Comparison of ENCODE assay signal across 20 cellular contexts in the genomic region with DNA sequence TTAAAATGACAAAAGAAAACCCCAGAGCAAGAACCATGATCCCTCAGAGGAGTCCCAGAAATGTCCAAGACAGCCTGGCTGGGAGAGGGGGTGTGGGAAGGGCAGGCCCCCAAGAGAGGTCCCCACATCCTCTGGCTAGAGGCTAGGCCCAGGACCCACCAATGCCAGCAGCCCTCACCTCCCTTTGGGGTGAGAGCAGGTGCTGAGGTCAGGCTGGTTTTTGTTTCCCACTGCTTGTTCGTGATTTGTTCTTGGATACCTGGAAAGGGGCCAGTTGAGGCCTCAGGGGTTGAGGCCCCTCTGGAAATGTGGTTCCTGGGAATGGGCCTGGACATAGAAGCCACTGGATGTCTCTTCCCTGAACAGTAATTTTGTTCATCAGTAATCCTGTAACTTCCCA. TPM values are rescaled to one million over a fixed set of nuclear protein-coding genes. Genes with fewer than 3 reads are reported as not detected.
DNase-seq lines count a peak whose midpoint lies in the region; ATAC-seq, FAIRE-seq and TF ChIP-seq lines count a peak whose summit lies in the region.
"Had no signal": no experiment of that assay in that cellular context is flagged by ENCODE, and none has a peak within 500 bp of the region (broad histone marks: within the 10 kb centered on the region; RNA-seq: fewer than 3 reads in every experiment).

No MANE protein-coding gene starts in this region.

- peaks cover 12% of the 10 kb centered on the region for H3K36me3 Mint-ChIP-seq in activated CD8-positive, alpha-beta T cell treated with anti-CD3 and anti-CD28 coated beads for 36 hours (ENCODE audit: low read depth)
- H3K36me3 Mint-ChIP-seq in activated CD8-positive, alpha-beta T cell treated with anti-CD3 and anti-CD28 coated beads, Interleukin-2, amount 10 ng/mL, durations not matched to agents 7 days and 5 days (ENCODE audit: low read depth), result peaks cover 7% of the 10 kb centered on the region

- H2BK12ac ChIP-seq in H1 (ENCODE audit: low read depth, low read length), result no peak overlapping the region
- H2BK12ac ChIP-seq in trophoblast cell (ENCODE audit: low read length), result no peak overlapping the region

- H3K23ac ChIP-seq in H1 (ENCODE audit: insufficient read length) (no peak overlapping the region), trophoblast cell (ENCODE audit: low read length) (no peak overlapping the region)

- H3K56ac ChIP-seq in H1 (replicated peaks; ENCODE audit: insufficient read length, low read depth, low read length), result no peak overlapping the region

- no peak overlapping the region for H4K5ac ChIP-seq in H1 (ENCODE audit: insufficient read length, low read depth, low read length)

- H3K27ac ChIP-seq in H1 (ENCODE audit: low read depth, low read length) (no peak overlapping the region), trophoblast cell (ENCODE audit: low read depth, low read length) (no peak overlapping the region)
- H3K27ac ChIP-seq: A549, HL-60, right atrium auricular region had no signal

- no peak for TF ChIP-seq POLR2A in H1 (IDR thresholded peaks at IDR 0.05; ENCODE audit: control extremely low read depth in 1 of 2, low read depth in 2 of 2, low read length in 2 of 2)

- H4K91ac ChIP-seq in H1 (replicated peaks; ENCODE audit: insufficient read length, low read length), result no peak overlapping the region
- H4K91ac ChIP-seq in trophoblast cell (ENCODE audit: low read depth, low read length), result no peak overlapping the region

- H3K4ac ChIP-seq in H1 (replicated peaks; ENCODE audit: insufficient read length, low read depth, low read length) (no peak overlapping the region), trophoblast cell (ENCODE audit: low read depth, low read length) (no peak overlapping the region)

- H2BK5ac ChIP-seq in H1 (ENCODE audit: low read depth, low read length) (no peak overlapping the region), trophoblast cell (ENCODE audit: low read depth, low read length, poor library complexity) (no peak overlapping the region)

- no peaks in the 10 kb centered on the region for H3K27me3 Mint-ChIP-seq in activated CD8-positive, alpha-beta T cell treated with anti-CD3 and anti-CD28 coated beads for 36 hours
- H3K27me3 Mint-ChIP-seq in activated CD8-positive, alpha-beta T cell treated with anti-CD3 and anti-CD28 coated beads, Interleukin-2, amount 10 ng/mL, durations not matched to agents 7 days and 5 days (ENCODE audit: low read depth), result no peaks in the 10 kb centered on the region

- no peak overlapping the region for H2AK5ac ChIP-seq in H1 (ENCODE audit: low read depth, low read length)
- no peak overlapping the region for H2AK5ac ChIP-seq in trophoblast cell (ENCODE audit: low read length)

- peaks cover 21 to 24% of the 10 kb centered on the region in 2 experiments for H3K79me2 ChIP-seq in H1 (ENCODE audit: control insufficient read depth in 1 of 2, insufficient read depth in 2 of 2, low read length in 2 of 2)
- H3K79me2 ChIP-seq in trophoblast cell (ENCODE audit: control insufficient read depth, insufficient read depth, low read length, poor library complexity), result peaks cover 20% of the 10 kb centered on the region

- no peak for TF ChIP-seq RAD21 in H1 (IDR thresholded peaks at IDR 0.05 in 1 of 2, conservative IDR thresholded peaks at IDR 0.05 in 1 of 2; ENCODE audit: low read depth in 2 of 2, low read length in 2 of 2)

- no peaks in the 10 kb centered on the region for H3K27me3 ChIP-seq in H1 (replicated peaks in 1 of 4; ENCODE audit: control insufficient read depth in 3 of 4, extremely low read depth in 1 of 4, insufficient read depth in 3 of 4, low read length in 3 of 4)
- H3K27me3 ChIP-seq in trophoblast cell (ENCODE audit: insufficient read depth, low read length), result no peaks in the 10 kb centered on the region
- H3K27me3 ChIP-seq: right atrium auricular region had no signal

- H4K12ac ChIP-seq in trophoblast cell (ENCODE audit: low read depth, low read length), result peak overlapping the region; percentile 24

- H3K36me3 ChIP-seq in H1 (ENCODE audit: control insufficient read depth in 2 of 4, insufficient read depth in 4 of 4, low read length in 3 of 4), result no peaks in the 10 kb centered on the region
- H3K36me3 ChIP-seq in trophoblast cell (ENCODE audit: control insufficient read depth in 1 of 2, insufficient read depth in 2 of 2, low read length in 2 of 2), result no peaks in the 10 kb centered on the region
- H3K36me3 ChIP-seq: right atrium auricular region had no signal

- no peak overlapping the region for H3K4me2 ChIP-seq in H1 (ENCODE audit: insufficient read depth in 1 of 2, low read depth in 2 of 2, low read length in 2 of 2)
- no peak overlapping the region for H3K4me2 ChIP-seq in trophoblast cell (ENCODE audit: low read length)
- H3K4me2 ChIP-seq: A549 had no signal

- H3K4me1 ChIP-seq in H1 (replicated peaks in 1 of 4; ENCODE audit: control insufficient read depth in 3 of 4, insufficient read depth in 4 of 4, low read length in 3 of 4) (peaks cover 2 to 5% (median 4%) of the 10 kb centered on the region in 4 experiments; a peak in 4 of 7 replicates), trophoblast cell (ENCODE audit: control insufficient read depth in 1 of 2, insufficient read depth in 2 of 2, low read length in 2 of 2) (peaks cover 0 to under 1% of the 10 kb centered on the region in 2 experiments)

- TF ChIP-seq CTCF in activated CD8-positive, alpha-beta T cell treated with anti-CD3 and anti-CD28 coated beads for 36 hours (IDR thresholded peaks at IDR 0.05), result no peak
- no peak for TF ChIP-seq CTCF in H1 (IDR thresholded peaks at IDR 0.05; ENCODE audit: control extremely low read depth in 1 of 3, insufficient read depth in 1 of 3, low read depth in 1 of 3, low read length in 3 of 3)

- H3K4me3 ChIP-seq in H1 (ENCODE audit: extremely low read depth in 1 of 4, insufficient read depth in 2 of 4, low read depth in 3 of 4, low read length in 4 of 4) (no peak overlapping the region), trophoblast cell (ENCODE audit: low read depth, low read length) (no peak overlapping the region)
- H3K4me3 ChIP-seq: A549, lung, right atrium auricular region had no signal

- H3K27ac Mint-ChIP-seq in activated CD8-positive, alpha-beta T cell treated with anti-CD3 and anti-CD28 coated beads for 36 hours, result peak overlapping the region; percentile 68
- H3K27ac Mint-ChIP-seq in activated CD8-positive, alpha-beta T cell treated with anti-CD3 and anti-CD28 coated beads, Interleukin-2, amount 10 ng/mL, durations not matched to agents 7 days and 5 days, result no peak overlapping the region

- H3K23me2 ChIP-seq in H1 (ENCODE audit: low read depth, low read length), result no peaks in the 10 kb centered on the region

- H2BK120ac ChIP-seq in H1 (replicated peaks; ENCODE audit: low read depth, low read length), result no peak overlapping the region
- no peak overlapping the region for H2BK120ac ChIP-seq in trophoblast cell (ENCODE audit: insufficient read depth, low read length, poor library complexity)

- no peak overlapping the region for H3K4me3 Mint-ChIP-seq in activated CD8-positive, alpha-beta T cell treated with anti-CD3 and anti-CD28 coated beads for 36 hours
- no peak overlapping the region for H3K4me3 Mint-ChIP-seq in activated CD8-positive, alpha-beta T cell treated with anti-CD3 and anti-CD28 coated beads, Interleukin-2, amount 10 ng/mL, durations not matched to agents 7 days and 5 days

- H3K79me1 ChIP-seq in H1 (ENCODE audit: low read depth, low read length) (no peaks in the 10 kb centered on the region), trophoblast cell (ENCODE audit: low read length) (peaks cover 10% of the 10 kb centered on the region)

- H3K9ac ChIP-seq in H1 (replicated peaks in 1 of 4; ENCODE audit: extremely low read depth in 1 of 4, low read depth in 3 of 4, low read length in 3 of 4) (0 out of 7 replicates have a peak overlapping the region, but pooled peaks of 1 of the 4 experiments have one; percentile 13), trophoblast cell (ENCODE audit: low read length) (no peak overlapping the region)

- H3K4me1 Mint-ChIP-seq in activated CD8-positive, alpha-beta T cell treated with anti-CD3 and anti-CD28 coated beads for 36 hours (ENCODE audit: low read depth), result peaks cover 37% of the 10 kb centered on the region
- peaks cover 19% of the 10 kb centered on the region for H3K4me1 Mint-ChIP-seq in activated CD8-positive, alpha-beta T cell treated with anti-CD3 and anti-CD28 coated beads, Interleukin-2, amount 10 ng/mL, durations not matched to agents 7 days and 5 days (ENCODE audit: low read depth)

- H3K18ac ChIP-seq in H1 (ENCODE audit: extremely low read depth, low read length) (no peak overlapping the region; the same call in none of the 2 replicates), trophoblast cell (ENCODE audit: low read length) (no peak overlapping the region)

- H3K14ac ChIP-seq in H1 (ENCODE audit: insufficient read length) (no peak overlapping the region), trophoblast cell (ENCODE audit: low read length) (no peak overlapping the region)

- H4K8ac ChIP-seq in H1 (ENCODE audit: extremely low read depth, insufficient read depth, low read length), result no peak overlapping the region
- H4K8ac ChIP-seq in trophoblast cell (ENCODE audit: low read depth, low read length), result no peak overlapping the region

- H2AFZ ChIP-seq in H1 (ENCODE audit: low read length), result peak overlapping the region; percentile 70
- H2AFZ ChIP-seq in trophoblast cell (ENCODE audit: insufficient read depth, low read length, poor library complexity), result no peak overlapping the region

- CTCF ChIA-PET in activated CD8-positive, alpha-beta T cell treated with anti-CD3 and anti-CD28 coated beads for 36 hours (lab: Charles Lee), result no interaction called here
- CTCF ChIA-PET in activated CD8-positive, alpha-beta T cell treated with anti-CD3 and anti-CD28 coated beads, Interleukin-2, amount 10 ng/mL, durations not matched to agents 7 days and 5 days (lab: Charles Lee), result no interaction called here
- CTCF ChIA-PET in H1 (lab: Charles Lee; ENCODE audit: partially characterized antibody), result no interaction called here

- intact Hi-C loops in activated CD8-positive, alpha-beta T cell treated with anti-CD3 and anti-CD28 coated beads for 36 hours (cut with micrococcal nuclease), result loop anchor here (5.0 kb wide), 2 partner anchors 60 to 150 kb away; partner anchors contain the start of genes DCK and MOB1B

- H3K9me3 Mint-ChIP-seq in activated CD8-positive, alpha-beta T cell treated with anti-CD3 and anti-CD28 coated beads for 36 hours, result no peaks in the 10 kb centered on the region
- H3K9me3 Mint-ChIP-seq in activated CD8-positive, alpha-beta T cell treated with anti-CD3 and anti-CD28 coated beads, Interleukin-2, amount 10 ng/mL, durations not matched to agents 7 days and 5 days (ENCODE audit: insufficient read depth), result no peaks in the 10 kb centered on the region

- no peak for FAIRE-seq in H1 (lab: Jason Lieb, UNC)
- FAIRE-seq: A549, urothelium cell line had no signal

- no peak for ATAC-seq in activated CD8-positive, alpha-beta T cell treated with anti-CD3 and anti-CD28 coated beads for 36 hours
- ATAC-seq in activated CD8-positive, alpha-beta T cell treated with anti-CD3 and anti-CD28 coated beads, Interleukin-2, amount 10 ng/mL, durations not matched to agents 7 days and 5 days, result no peak
- ATAC-seq in HG02885 (IDR thresholded peaks at IDR 0.05; ENCODE audit: poor library complexity, unreplicated experiment), result no peak
- ATAC-seq: A549 had no signal

- TF ChIP-seq EP300 in H1 (IDR thresholded peaks at IDR 0.05; ENCODE audit: borderline replicate concordance in 1 of 2, low read depth in 2 of 2, low read length in 2 of 2), result no peak

- POLR2A ChIA-PET in activated CD8-positive, alpha-beta T cell treated with anti-CD3 and anti-CD28 coated beads for 36 hours (lab: Charles Lee), result no interaction called here
- POLR2A ChIA-PET in activated CD8-positive, alpha-beta T cell treated with anti-CD3 and anti-CD28 coated beads, Interleukin-2, amount 10 ng/mL, durations not matched to agents 7 days and 5 days (lab: Charles Lee), result no interaction called here
- POLR2A ChIA-PET in H1 (lab: Charles Lee; ENCODE audit: partially characterized antibody), result no interaction called here

- H2BK20ac ChIP-seq in H1 (ENCODE audit: low read length), result no peak overlapping the region

- WGBS in H1 (ENCODE audit: extremely low coverage in 1 of 2, insufficient coverage in 1 of 2, insufficient read length in 1 of 2, insufficient replicate concordance in 2 of 2, low coverage in 1 of 2, low lambda C conversion rate in 2 of 2, missing lambda C conversion rate in 1 of 2), 2 experiments, result 85% methylated on average over 1 of the region's 1 CpG; no CpG with 5 or more reads in 1 of the 2 experiments
- no CpG with 5 or more reads among the region's 1 CpG for WGBS in trophoblast cell (ENCODE audit: extremely low coverage, insufficient coverage, insufficient read length)

- no peak overlapping the region for H2BK15ac ChIP-seq in H1 (ENCODE audit: low read length)

- H4K20me1 ChIP-seq in H1 (replicated peaks in 1 of 2; ENCODE audit: control insufficient read depth in 1 of 2, insufficient read depth in 2 of 2, low read length in 2 of 2), result peaks cover 0 to under 1% of the 10 kb centered on the region in 2 experiments

- H3K9me3 ChIP-seq in H1 (ENCODE audit: insufficient read depth in 2 of 2, low read depth in 1 of 2, low read length in 1 of 2) (no peaks in the 10 kb centered on the region), trophoblast cell (ENCODE audit: insufficient read depth, low read depth, low read length) (no peaks in the 10 kb centered on the region)
- H3K9me3 ChIP-seq: A549, right atrium auricular region had no signal

- no peak for DNase-seq in activated CD8-positive, alpha-beta T cell treated with anti-CD3 and anti-CD28 coated beads for 36 hours
- DNase-seq in activated CD8-positive, alpha-beta T cell treated with anti-CD3 and anti-CD28 coated beads, Interleukin-2, amount 10 ng/mL, durations not matched to agents 7 days and 5 days, result no peak
- peak; percentile 1 for DNase-seq in LHCN-M2 (ENCODE audit: low read depth)
- no peak for DNase-seq in H1 (ENCODE audit: low read depth in 1 of 2, low spot score in 2 of 2)
- DNase-seq in trophoblast cell, result no peak
- DNase-seq in NCI-H1048 (lab: John Stamatoyannopoulos, UW), result no peak
- DNase-seq in UCSD-AML1 (lab: John Stamatoyannopoulos, UW; ENCODE audit: unreplicated experiment), result no peak
- DNase-seq: activated CD4-positive, alpha-beta T cell treated with anti-CD3 and anti-CD28 coated beads, Interleukin-2, amount 50 U/mL, for 1 hour; activated CD8-positive, alpha-beta memory T cell treated with anti-CD3 and anti-CD28 coated beads, Interleukin-2, amount 50 U/mL, for 48 hours; amygdala; DND-41; NCI-H1436; NCI-H524 treated with DMSO at 0.1 percent for 48 hours; stimulated activated CD4-positive, alpha-beta T cell treated with anti-CD3 and anti-CD28 coated beads, Interleukin-12 subunit alpha, Interleukin-12 subunit beta, amount 100 ng/mL, for 4 hours had no signal

RNA-seq across cellular contexts. Expression of gene GRSF1, which starts 2.3 kb away (rescaled TPM):
- 100 to 1,000 TPM; 111 to 117 TPM for total RNA-seq in activated CD8-positive, alpha-beta T cell treated with anti-CD3 and anti-CD28 coated beads for 36 hours
- total RNA-seq in activated CD8-positive, alpha-beta T cell treated with anti-CD3 and anti-CD28 coated beads, Interleukin-2, amount 10 ng/mL, durations not matched to agents 7 days and 5 days, result 10 to 100 TPM; 67.9 to 69.2 TPM
- 111 and 113 TPM in 2 replicates for total RNA-seq in LHCN-M2 (2014; rRNA removed)
- polyA plus RNA-seq in LHCN-M2 (2012), result 63.0 TPM
- 105 and 112 TPM in 2 replicates for total RNA-seq in H1 (2021; fragmentation: NEBNext Ultra II Directional; extraction: Animal tissue kit (Norgen Biotek cat#: 25700))
- 25.7 and 44.3 TPM in 2 replicates for polyA plus RNA-seq in H1 (2011; rRNA removed)
- polyA plus RNA-seq in H1 (2011; cell fraction: cytosol; rRNA removed), result 44.5 TPM
- 16.9 TPM for polyA plus RNA-seq in H1 (2011; cell fraction: nucleus; rRNA removed)
- 65.2 to 92.6 TPM (median 77.3 TPM) in 4 replicates for polyA plus RNA-seq in H1 (2012, experiment 1 of 2)
- 15.8 TPM for polyA plus RNA-seq in H1 (2012, experiment 2 of 2)
- polyA plus RNA-seq in H1 (2013, experiment 1 of 2), result 56.8 TPM
- polyA plus RNA-seq in H1 (2013, experiment 2 of 2), result 63.2 TPM
- 53.6 and 56.2 TPM in 2 replicates for polyA minus RNA-seq in H1 (2011; rRNA and poly(A)+ RNA removed)
- 41.6 TPM for polyA minus RNA-seq in H1 (2011; cell fraction: cytosol; rRNA and poly(A)+ RNA removed)
- polyA minus RNA-seq in H1 (2011; cell fraction: nucleus; rRNA and poly(A)+ RNA removed), result 22.9 TPM
- 44.5 and 46.4 TPM in 2 replicates for polyA plus RNA-seq in trophoblast cell (2013)
